ENCODE assay signal across 21 cellular contexts in the genomic region with DNA sequence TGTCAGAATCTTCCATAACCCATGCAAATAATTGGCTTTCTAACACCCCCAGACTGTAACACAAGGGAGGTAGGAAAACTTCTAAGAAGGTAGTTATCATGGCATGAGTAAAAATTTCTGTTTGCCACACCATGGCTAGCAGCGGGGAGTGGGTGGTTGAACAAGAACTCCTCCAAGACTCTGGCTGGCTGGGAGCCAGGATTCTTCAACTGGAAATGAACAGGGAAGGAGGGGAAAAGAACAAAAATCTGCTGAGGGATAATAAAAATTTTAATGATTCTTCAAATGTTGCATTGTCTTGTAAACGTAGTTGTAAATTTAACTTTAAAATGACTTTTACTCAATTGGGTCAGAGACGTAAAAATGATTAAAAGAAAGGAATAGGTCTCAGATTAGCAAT.
DNase-seq lines count a peak whose midpoint lies in the region; ATAC-seq, FAIRE-seq and TF ChIP-seq lines count a peak whose summit lies in the region.
"Had no signal": no experiment of that assay in that cellular context is flagged by ENCODE, and none has a peak within 500 bp of the region (broad histone marks: within the 10 kb centered on the region; RNA-seq: fewer than 3 reads in every experiment).

No MANE protein-coding gene starts in this region.

- H3K36me3 Mint-ChIP-seq in osteocyte (ENCODE audit: unreplicated experiment) = no peaks in the 10 kb centered on the region

- H3K4me3 Mint-ChIP-seq in osteocyte (ENCODE audit: unreplicated experiment) = no peak overlapping the region
- H3K4me3 Mint-ChIP-seq: stimulated activated naive CD8-positive, alpha-beta T cell treated with anti-CD3 and anti-CD28 coated beads, Interleukin-15, Interleukin-2, amounts not matched to agents 100 ng/mL and 50 ng/mL, for 24 hours; T-helper 17 cell had no signal

- H3K9me2 ChIP-seq in hepatocyte (replicated peaks; ENCODE audit: insufficient read depth) = no peaks in the 10 kb centered on the region

- no peak overlapping the region for H3K4me2 ChIP-seq in hepatocyte

- H3K4me1 ChIP-seq in hepatocyte (ENCODE audit: insufficient read depth) = no peaks in the 10 kb centered on the region
- no peaks in the 10 kb centered on the region for H3K4me1 ChIP-seq in pancreas
- H3K4me1 ChIP-seq: body of pancreas had no signal

- H3K27ac ChIP-seq in hepatocyte = no peak overlapping the region
- no peak overlapping the region for H3K27ac ChIP-seq in pancreas
- H3K27ac ChIP-seq: body of pancreas, neutrophil had no signal

- H2AFZ ChIP-seq in hepatocyte = no peak overlapping the region

- no peak for ATAC-seq in pancreas
- ATAC-seq: body of pancreas, T-helper 17 cell had no signal

- no peak for TF ChIP-seq CTCF in hepatocyte (IDR thresholded peaks at IDR 0.05; ENCODE audit: poor library complexity)
- TF ChIP-seq CTCF in pancreas (IDR thresholded peaks at IDR 0.05) = no peak
- TF ChIP-seq CTCF in osteocyte (IDR thresholded peaks at IDR 0.05) = no peak

- intact Hi-C loops in pancreas (cut with DNase I) = no loop called here

- H3K27ac Mint-ChIP-seq in osteocyte (ENCODE audit: unreplicated experiment) = no peak overlapping the region
- H3K27ac Mint-ChIP-seq: stimulated activated naive CD8-positive, alpha-beta T cell treated with anti-CD3 and anti-CD28 coated beads, Interleukin-15, Interleukin-2, amounts not matched to agents 100 ng/mL and 50 ng/mL, for 24 hours; T-helper 17 cell had no signal

- H4K20me1 ChIP-seq in hepatocyte (ENCODE audit: insufficient read depth, poor library complexity, severe bottlenecking) = no peaks in the 10 kb centered on the region

- no peaks in the 10 kb centered on the region for H3K27me3 Mint-ChIP-seq in osteocyte (ENCODE audit: unreplicated experiment)

- peak; percentile 23 for FAIRE-seq in pancreas (lab: Jason Lieb, UNC)
- FAIRE-seq: GM12892 had no signal

- H3K27me3 ChIP-seq in hepatocyte = no peaks in the 10 kb centered on the region
- no peaks in the 10 kb centered on the region for H3K27me3 ChIP-seq in pancreas
- H3K27me3 ChIP-seq: body of pancreas, neutrophil had no signal

- H3K4me1 Mint-ChIP-seq in osteocyte (ENCODE audit: unreplicated experiment) = peaks cover 8% of the 10 kb centered on the region
- H3K4me1 Mint-ChIP-seq: T-helper 17 cell had no signal

- 54% methylated on average over 3 of the region's 3 CpGs for WGBS in hepatocyte (ENCODE audit: low lambda C conversion rate, missing lambda C conversion rate)
- 76 to 80% methylated on average over 3 of the region's 3 CpGs for WGBS in pancreas, 2 donors

- no peaks in the 10 kb centered on the region for H3K79me2 ChIP-seq in hepatocyte

- DNase-seq in Ammon's horn (ENCODE audit: low spot score) = peak; percentile 56
- DNase-seq in NCI-H446 treated with DMSO at 0.1 percent for 48 hours (lab: John Stamatoyannopoulos, UW) = peak; percentile 65
- DNase-seq in hepatocyte (ENCODE audit: low spot score) = peak; percentile 27
- peak in 2 of 6 donors; percentile 7 to 18 for DNase-seq in pancreas
- no peak for DNase-seq in stimulated activated CD4-positive, alpha-beta T cell treated with anti-CD3 and anti-CD28 coated beads, Interleukin-4, amount 100 ng/mL, for 4 hours
- DNase-seq in NCI-H1436 treated with DMSO at 0.1 percent for 48 hours (lab: John Stamatoyannopoulos, UW) = no peak
- DNase-seq in osteocyte (ENCODE audit: extremely low spot score, unreplicated experiment) = no peak
- DNase-seq in hippocampal formation (lab: John Stamatoyannopoulos, UW) = no peak
- DNase-seq: activated CD4-positive, CD25-positive, alpha-beta regulatory T cell; COR-L47; effector memory CD4-positive, alpha-beta T cell; GDM1; HCEC 1CT; IMR-90; mesenchymal stem cell; MV-4-11; T-helper 17 cell had no signal

- no peaks in the 10 kb centered on the region for H3K9me3 Mint-ChIP-seq in osteocyte (ENCODE audit: unreplicated experiment)
- H3K9me3 Mint-ChIP-seq: stimulated activated naive CD8-positive, alpha-beta T cell treated with anti-CD3 and anti-CD28 coated beads, Interleukin-15, Interleukin-2, amounts not matched to agents 100 ng/mL and 50 ng/mL, for 24 hours had no signal

- H3K36me3 ChIP-seq in hepatocyte (replicated peaks; ENCODE audit: insufficient read depth, low read depth) (no peaks in the 10 kb centered on the region), pancreas (no peaks in the 10 kb centered on the region)
- H3K36me3 ChIP-seq: neutrophil had no signal

- no peak overlapping the region for H3K4me3 ChIP-seq in hepatocyte
- no peak overlapping the region for H3K4me3 ChIP-seq in pancreas
- H3K4me3 ChIP-seq: body of pancreas had no signal

- no peaks in the 10 kb centered on the region for H3K9me3 ChIP-seq in hepatocyte (ENCODE audit: low read depth)
- no peaks in the 10 kb centered on the region for H3K9me3 ChIP-seq in pancreas
- H3K9me3 ChIP-seq: body of pancreas, neutrophil had no signal

Comparison
In these comparisons a context has a peak if more than half of its experiments do, and no peak if none do; other contexts are left out.
1. DNase-seq: peak in Ammon's horn (single experiment), NCI-H446 treated with DMSO at 0.1 percent for 48 hours (single experiment) and hepatocyte (single experiment); none in stimulated activated CD4-positive, alpha-beta T cell treated with anti-CD3 and anti-CD28 coated beads, Interleukin-4, amount 100 ng/mL, for 4 hours (0 of 2), NCI-H1436 treated with DMSO at 0.1 percent for 48 hours (single experiment), osteocyte (single experiment) and hippocampal formation (0 of 2).